ENCODE assay signal across 8 cellular contexts in the genomic region with DNA sequence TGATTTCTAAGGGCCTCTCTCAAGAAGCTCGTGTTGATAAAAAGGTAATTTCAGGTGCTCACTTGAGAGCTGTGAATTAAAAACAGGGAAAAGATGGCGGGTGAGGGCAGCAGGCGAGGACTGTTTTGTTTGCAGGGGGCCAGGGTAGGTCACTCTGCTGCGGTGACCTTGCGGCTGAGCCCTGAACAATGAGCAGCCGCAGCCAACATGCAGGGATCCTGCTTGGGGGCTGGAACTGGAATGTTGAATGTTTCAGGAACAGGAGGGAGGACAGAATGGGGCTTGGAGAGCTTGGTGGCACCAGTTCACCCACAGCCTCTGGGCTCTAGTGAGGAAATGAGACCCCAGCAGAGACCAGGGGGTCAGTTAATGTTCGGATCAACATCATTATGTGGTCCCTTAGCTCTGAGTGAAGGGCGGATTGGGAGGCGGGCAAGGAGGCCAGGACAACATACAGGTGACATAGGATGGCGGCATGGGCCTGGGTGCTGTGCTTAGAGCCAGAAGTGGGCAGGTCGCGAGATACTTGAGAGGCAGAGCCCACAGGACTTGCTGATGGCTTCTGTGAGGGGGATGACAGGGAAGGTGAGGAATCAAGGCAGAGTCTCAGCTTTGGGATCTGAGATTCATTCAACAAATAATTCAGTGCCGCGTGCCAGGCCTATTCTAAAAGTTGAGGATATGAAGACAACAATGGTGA.
DNase-seq lines count a peak whose midpoint lies in the region; ATAC-seq and TF ChIP-seq lines count a peak whose summit lies in the region.
"Not testable (repeated sequence)": the region's sequence is repeated elsewhere in the genome, so short reads cannot be mapped to it uniquely, and the experiment has no call there.

No MANE protein-coding gene starts in this region.

- POLR2A ChIA-PET in naive thymus-derived CD8-positive, alpha-beta T cell (lab: Charles Lee) = not testable (repeated sequence)

- H3K9me3 ChIP-seq in BLaER1; WERI-Rb-1 (ENCODE audit: severe bottlenecking); right atrium auricular region; sigmoid colon: not testable (repeated sequence)

- peak overlapping the region; percentile 68 for H3K27ac ChIP-seq in BLaER1
- not testable (repeated sequence) for H3K27ac ChIP-seq in WERI-Rb-1, right atrium auricular region, sigmoid colon

- H3K4me3 ChIP-seq in BLaER1; H7 (ENCODE audit: insufficient read depth, low read depth, low read length); WERI-Rb-1 (ENCODE audit: low read depth, low read length); right atrium auricular region; sigmoid colon: not testable (repeated sequence)

- TF ChIP-seq EP300 in sigmoid colon (IDR thresholded peaks at IDR 0.05) = not testable (repeated sequence)

- not testable (repeated sequence) for H3K27me3 ChIP-seq in BLaER1; H7 (ENCODE audit: control insufficient read depth, insufficient read depth, low read length); WERI-Rb-1 (ENCODE audit: insufficient read depth, low read depth, severe bottlenecking); right atrium auricular region; sigmoid colon

- peak overlapping the region; percentile 61 for H3K27ac Mint-ChIP-seq in activated T-cell treated with anti-CD3 and anti-CD28 coated beads, Interleukin-2, amount 50 U/mL, for 24 hours
- H3K27ac Mint-ChIP-seq in activated naive CD8-positive, alpha-beta T cell treated with anti-CD3 and anti-CD28 coated beads, Interleukin-2, amount 50 U/mL, for 24 hours = peak overlapping the region; percentile 66
- peak overlapping the region in 4 of 10 donors; percentile 4 to 76 (median 18) for H3K27ac Mint-ChIP-seq in naive thymus-derived CD8-positive, alpha-beta T cell

- peaks cover 23% of the 10 kb centered on the region for H3K36me3 Mint-ChIP-seq in activated T-cell treated with anti-CD3 and anti-CD28 coated beads, Interleukin-2, amount 50 U/mL, for 24 hours (ENCODE audit: low read depth)
- peaks cover 14% of the 10 kb centered on the region for H3K36me3 Mint-ChIP-seq in activated naive CD8-positive, alpha-beta T cell treated with anti-CD3 and anti-CD28 coated beads, Interleukin-2, amount 50 U/mL, for 24 hours (ENCODE audit: low read depth)
- not testable (repeated sequence) for H3K36me3 Mint-ChIP-seq in naive thymus-derived CD8-positive, alpha-beta T cell

- peaks cover 27% of the 10 kb centered on the region for H3K4me1 Mint-ChIP-seq in activated T-cell treated with anti-CD3 and anti-CD28 coated beads, Interleukin-2, amount 50 U/mL, for 24 hours (ENCODE audit: low read depth)
- H3K4me1 Mint-ChIP-seq in activated naive CD8-positive, alpha-beta T cell treated with anti-CD3 and anti-CD28 coated beads, Interleukin-2, amount 50 U/mL, for 24 hours = peaks cover 44% of the 10 kb centered on the region
- H3K4me1 Mint-ChIP-seq in naive thymus-derived CD8-positive, alpha-beta T cell = peaks cover 6 to 37% (median 21%) of the 10 kb centered on the region in 4 donors

- H3K36me3 ChIP-seq in BLaER1 = peaks cover 11% of the 10 kb centered on the region
- H3K36me3 ChIP-seq in H7 (replicated peaks; ENCODE audit: control insufficient read depth, insufficient read depth, low read length); WERI-Rb-1; right atrium auricular region; sigmoid colon: not testable (repeated sequence)

- ATAC-seq in activated naive CD8-positive, alpha-beta T cell treated with anti-CD3 and anti-CD28 coated beads, Interleukin-2, amount 50 U/mL, for 24 hours; naive thymus-derived CD8-positive, alpha-beta T cell: not testable (repeated sequence)

- TF ChIP-seq CTCF in WERI-Rb-1 (IDR thresholded peaks at IDR 0.05; ENCODE audit: low read depth, low read length); right atrium auricular region (IDR thresholded peaks at IDR 0.05); sigmoid colon (IDR thresholded peaks at IDR 0.05): not testable (repeated sequence)

- not testable (repeated sequence) for H3K27me3 Mint-ChIP-seq in activated T-cell treated with anti-CD3 and anti-CD28 coated beads, Interleukin-2, amount 50 U/mL, for 24 hours; activated naive CD8-positive, alpha-beta T cell treated with anti-CD3 and anti-CD28 coated beads, Interleukin-2, amount 50 U/mL, for 24 hours; naive thymus-derived CD8-positive, alpha-beta T cell

- WGBS in sigmoid colon, 2 donors = 95 to 96% methylated on average over 14 of the region's 14 CpGs

- DNase-seq in H7 (peak; percentile 30), WERI-Rb-1 (peak; percentile 3), right atrium auricular region (ENCODE audit: low spot score) (peak; percentile 43), sigmoid colon (peak; percentile 50)
- DNase-seq in activated T-cell treated with anti-CD3 and anti-CD28 coated beads, Interleukin-2, amount 50 U/mL, for 24 hours = peak; percentile 28
- DNase-seq in activated naive CD8-positive, alpha-beta T cell treated with anti-CD3 and anti-CD28 coated beads, Interleukin-2, amount 50 U/mL, for 24 hours = not testable (repeated sequence)
- peak in 1 of 10 donors; percentile 14 for DNase-seq in naive thymus-derived CD8-positive, alpha-beta T cell

- peak overlapping the region; percentile 60; the same call in 1 of the 2 replicates for H3K9ac ChIP-seq in BLaER1

- not testable (repeated sequence) for H3K9me3 Mint-ChIP-seq in activated T-cell treated with anti-CD3 and anti-CD28 coated beads, Interleukin-2, amount 50 U/mL, for 24 hours; activated naive CD8-positive, alpha-beta T cell treated with anti-CD3 and anti-CD28 coated beads, Interleukin-2, amount 50 U/mL, for 24 hours; naive thymus-derived CD8-positive, alpha-beta T cell

- TF ChIP-seq POLR2A in sigmoid colon (IDR thresholded peaks at IDR 0.05) = not testable (repeated sequence)

- peak overlapping the region; percentile 78 for H3K4me2 ChIP-seq in BLaER1

- intact Hi-C loops in sigmoid colon (cut with DNase I) = not testable (repeated sequence)

- H3K4me1 ChIP-seq in BLaER1 (peaks cover 57% of the 10 kb centered on the region), sigmoid colon (peaks cover 0 to 17% (median 17%) of the 10 kb centered on the region in 4 donors)
- H3K4me1 ChIP-seq in right atrium auricular region = not testable (repeated sequence)

- H3K4me3 Mint-ChIP-seq in activated T-cell treated with anti-CD3 and anti-CD28 coated beads, Interleukin-2, amount 50 U/mL, for 24 hours = peak overlapping the region; percentile 97
- H3K4me3 Mint-ChIP-seq in activated naive CD8-positive, alpha-beta T cell treated with anti-CD3 and anti-CD28 coated beads, Interleukin-2, amount 50 U/mL, for 24 hours = peak overlapping the region; percentile 56
- H3K4me3 Mint-ChIP-seq in naive thymus-derived CD8-positive, alpha-beta T cell = peak overlapping the region in 9 of 10 donors; percentile 13 to 98 (median 94)

- H4K20me1 ChIP-seq in BLaER1 = peaks cover 75% of the 10 kb centered on the region
